Comparison of ENCODE assay signal across 12 cellular contexts in the genomic region with DNA sequence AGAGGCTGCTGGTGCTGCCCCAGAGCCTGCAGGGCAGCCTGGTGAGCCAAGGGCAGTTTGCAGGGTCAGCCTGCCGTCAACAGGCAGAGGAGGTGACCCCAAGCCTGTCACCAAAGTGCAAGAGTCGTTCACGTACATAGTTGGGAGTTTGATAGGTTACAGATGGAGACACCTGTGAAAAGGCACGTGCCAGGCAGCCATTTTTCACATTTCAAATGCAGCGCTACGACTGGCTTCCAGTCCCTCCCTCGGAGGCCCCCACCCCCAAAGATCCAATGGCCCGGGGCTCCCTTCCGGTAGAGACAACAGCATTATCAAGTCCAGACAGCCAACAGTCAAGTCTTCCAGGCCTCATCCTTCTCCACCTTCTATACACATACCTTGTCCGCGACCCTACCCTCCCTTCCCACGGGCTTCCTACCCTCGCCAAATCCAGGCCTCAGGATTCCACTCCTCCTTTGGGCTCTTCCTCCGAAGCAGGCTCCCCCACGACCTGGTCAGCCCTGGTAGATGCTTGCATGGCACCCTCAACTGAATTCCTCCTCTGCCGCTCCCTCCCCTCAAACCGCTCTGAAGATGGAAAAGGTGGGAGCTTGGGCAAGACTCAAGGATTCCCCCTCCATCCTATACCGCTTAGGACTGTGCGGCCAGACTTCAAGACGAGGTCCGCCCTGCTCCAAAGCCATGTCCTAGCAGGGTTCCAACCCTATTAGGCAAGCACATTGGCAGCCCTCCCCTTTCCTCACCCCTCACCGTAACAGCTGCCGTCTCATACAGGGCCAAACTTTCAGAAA. TPM values are rescaled to one million over a fixed set of nuclear protein-coding genes. Genes with fewer than 3 reads are reported as not detected.
DNase-seq lines count a peak whose midpoint lies in the region; ATAC-seq and TF ChIP-seq lines count a peak whose summit lies in the region.
"Had no signal": no experiment of that assay in that cellular context is flagged by ENCODE, and none has a peak within 500 bp of the region (broad histone marks: within the 10 kb centered on the region; RNA-seq: fewer than 3 reads in every experiment).

No MANE protein-coding gene starts in this region.

- H3K9me3 Mint-ChIP-seq in T-helper 2 cell treated with Interferon-gamma antibody and Interleukin-4, amounts not matched to agents 5 μg/mL and 100 μg/mL, for 36 hours = no peaks in the 10 kb centered on the region
- H3K9me3 Mint-ChIP-seq in stimulated activated naive B cell treated with anti-CD40 and anti-IgM and Interleukin-4, amounts not matched to agents 10 μg/mL and 1 μg/mL and 100 μg/mL, for 72 hours = no peaks in the 10 kb centered on the region

- H3K4me1 ChIP-seq in left ventricle myocardium inferior = peaks cover 85% of the 10 kb centered on the region
- no peaks in the 10 kb centered on the region for H3K4me1 ChIP-seq in uterus

- no peaks in the 10 kb centered on the region for H3K27me3 Mint-ChIP-seq in T-helper 2 cell treated with Interferon-gamma antibody and Interleukin-4, amounts not matched to agents 5 μg/mL and 100 μg/mL, for 36 hours (ENCODE audit: low read depth)
- H3K27me3 Mint-ChIP-seq in stimulated activated naive B cell treated with anti-CD40 and anti-IgM and Interleukin-4, amounts not matched to agents 10 μg/mL and 1 μg/mL and 100 μg/mL, for 72 hours = no peaks in the 10 kb centered on the region

- H3K27me3 ChIP-seq in left ventricle myocardium inferior (ENCODE audit: low read depth) (no peaks in the 10 kb centered on the region), uterus (no peaks in the 10 kb centered on the region)
- H3K27me3 ChIP-seq: ovary had no signal

- peaks cover 37% of the 10 kb centered on the region for H3K4me1 Mint-ChIP-seq in T-helper 2 cell treated with Interferon-gamma antibody and Interleukin-4, amounts not matched to agents 5 μg/mL and 100 μg/mL, for 36 hours (ENCODE audit: low read depth)
- peaks cover 17 to 25% of the 10 kb centered on the region in 2 donors for H3K4me1 Mint-ChIP-seq in stimulated activated naive B cell treated with anti-CD40 and anti-IgM and Interleukin-4, amounts not matched to agents 10 μg/mL and 1 μg/mL and 100 μg/mL, for 72 hours

- H3K27ac Mint-ChIP-seq in T-helper 2 cell treated with Interferon-gamma antibody and Interleukin-4, amounts not matched to agents 5 μg/mL and 100 μg/mL, for 36 hours = peak overlapping the region; percentile 78
- peak overlapping the region; percentile 38 for H3K27ac Mint-ChIP-seq in stimulated activated naive B cell treated with anti-CD40 and anti-IgM and Interleukin-4, amounts not matched to agents 10 μg/mL and 1 μg/mL and 100 μg/mL, for 72 hours

- H3K4me3 Mint-ChIP-seq in T-helper 2 cell treated with Interferon-gamma antibody and Interleukin-4, amounts not matched to agents 5 μg/mL and 100 μg/mL, for 36 hours = no peak overlapping the region
- H3K4me3 Mint-ChIP-seq in stimulated activated naive B cell treated with anti-CD40 and anti-IgM and Interleukin-4, amounts not matched to agents 10 μg/mL and 1 μg/mL and 100 μg/mL, for 72 hours = peak overlapping the region in 1 of 2 donors; percentile 36

- ATAC-seq in stimulated activated naive B cell treated with anti-CD40 and anti-IgM and Interleukin-4, amounts not matched to agents 10 μg/mL and 1 μg/mL and 100 μg/mL, for 72 hours (replicated peaks) = peak in 1 of 2 donors; percentile 10

- H3K9me3 ChIP-seq in left ventricle myocardium inferior (replicated peaks) (no peaks in the 10 kb centered on the region), uterus (no peaks in the 10 kb centered on the region)
- H3K9me3 ChIP-seq: ovary had no signal

- peak overlapping the region; percentile 26; the same call in 1 of the 2 replicates for H3K27ac ChIP-seq in VCaP
- peak overlapping the region; percentile 54 for H3K27ac ChIP-seq in left ventricle myocardium inferior (replicated peaks)
- H3K27ac ChIP-seq in uterus = peak overlapping the region in 1 of 2 donors; percentile 32
- H3K27ac ChIP-seq: ovary had no signal

- H3K36me3 Mint-ChIP-seq in T-helper 2 cell treated with Interferon-gamma antibody and Interleukin-4, amounts not matched to agents 5 μg/mL and 100 μg/mL, for 36 hours (ENCODE audit: low read depth) = peaks cover 74% of the 10 kb centered on the region
- peaks cover 39 to 63% of the 10 kb centered on the region in 2 donors for H3K36me3 Mint-ChIP-seq in stimulated activated naive B cell treated with anti-CD40 and anti-IgM and Interleukin-4, amounts not matched to agents 10 μg/mL and 1 μg/mL and 100 μg/mL, for 72 hours

- DNase-seq in T-helper 2 cell treated with Interferon-gamma antibody and Interleukin-4, amounts not matched to agents 5 μg/mL and 100 μg/mL, for 36 hours (ENCODE audit: low spot score) = no peak
- DNase-seq in T-helper 2 cell (no peak), left ventricle myocardium inferior (peak; percentile 33), 8988T (no peak), uterus (no peak), iPS-NIHi11 (ENCODE audit: low spot score) (no peak)
- DNase-seq in stimulated activated naive B cell treated with anti-CD40 and anti-IgM and Interleukin-4, amounts not matched to agents 10 μg/mL and 1 μg/mL and 100 μg/mL, for 72 hours = no peak
- DNase-seq: ACHN, NCI-H187 treated with DMSO at 0.1 percent for 48 hours, OCI-M1 had no signal

- intact Hi-C loops in left ventricle myocardium inferior (cut with micrococcal nuclease) (no loop called here), uterus (cut with DNase I; ENCODE audit: low total_unique reads) (no loop called here)

- no peak for TF ChIP-seq CTCF in VCaP (conservative IDR thresholded peaks at IDR 0.05)
- TF ChIP-seq CTCF in left ventricle myocardium inferior (IDR thresholded peaks at IDR 0.05; ENCODE audit: borderline replicate concordance) = no peak
- no peak for TF ChIP-seq CTCF in uterus (IDR thresholded peaks at IDR 0.05)

- H3K4me3 ChIP-seq in left ventricle myocardium inferior (no peak overlapping the region), uterus (no peak overlapping the region)
- H3K4me3 ChIP-seq: ovary had no signal

- H3K36me3 ChIP-seq in left ventricle myocardium inferior (peaks cover 93% of the 10 kb centered on the region), uterus (no peaks in the 10 kb centered on the region)
- H3K36me3 ChIP-seq: ovary had no signal

- TF ChIP-seq POLR2A in uterus (IDR thresholded peaks at IDR 0.05) = no peak

RNA-seq across cellular contexts. Expression of gene HNRNPH1, which starts 13.2 kb away (rescaled TPM):
- total RNA-seq in left ventricle myocardium inferior (207 TPM), uterus (1,000 to 10,000 TPM in 1 of 4 donors, 100 to 1,000 TPM in 3; 237 to 1,003 (median 495) TPM)

RNA-seq across cellular contexts. Expression of gene RUFY1, which starts 60.0 kb away (rescaled TPM):
- total RNA-seq in left ventricle myocardium inferior (21.5 TPM), uterus (10 to 100 TPM in 3 of 4 donors, 1 to 10 TPM in 1; 8.2 to 59.2 (median 42.1) TPM)
